In the genomic region with DNA sequence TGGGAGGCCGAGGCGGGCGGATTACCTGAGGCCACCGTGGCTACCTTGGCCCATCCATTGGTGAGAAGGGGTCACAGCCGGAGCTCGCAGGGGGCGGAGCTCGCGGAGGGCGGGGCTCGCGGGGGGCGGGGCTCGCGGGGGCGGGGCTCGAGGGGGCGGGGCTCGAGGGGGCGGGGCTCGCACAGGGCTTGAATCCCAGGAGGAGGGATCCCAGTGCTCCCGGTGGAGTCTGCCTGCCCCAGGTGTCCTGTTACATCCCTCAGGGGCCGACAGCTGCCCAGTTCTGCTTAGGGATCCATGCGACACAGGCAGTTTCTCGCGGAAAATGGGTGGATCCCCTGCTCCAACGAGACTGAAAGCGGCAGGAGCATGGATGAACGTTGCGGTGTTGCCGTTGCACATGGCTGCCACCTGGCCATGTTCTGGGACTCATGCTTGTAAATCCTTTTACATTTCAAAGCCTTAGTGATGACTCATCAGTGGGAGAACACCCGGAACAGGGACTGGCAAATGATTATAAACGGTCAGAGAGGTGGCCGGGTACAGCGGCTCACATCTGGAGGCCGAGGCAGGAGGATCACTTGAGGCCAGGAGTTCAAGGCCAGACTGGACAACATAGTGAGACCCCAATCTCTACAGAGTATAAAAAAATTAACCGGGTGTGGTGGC, we compare ENCODE assay signal across 7 cellular contexts. TPM values are rescaled to one million over a fixed set of nuclear protein-coding genes. Genes with fewer than 3 reads are reported as not detected.
DNase-seq lines count a peak whose midpoint lies in the region; ATAC-seq and TF ChIP-seq lines count a peak whose summit lies in the region.

No MANE protein-coding gene starts in this region.

- H3K27ac Mint-ChIP-seq in memory B cell = no peak overlapping the region

- peak overlapping the region; percentile 17 for H3K4me3 ChIP-seq in brain microvascular endothelial cell (ENCODE audit: low read depth, low read length)

- H3K36me3 Mint-ChIP-seq in memory B cell = no peaks in the 10 kb centered on the region

- ATAC-seq in memory B cell (ENCODE audit: low read depth) = peak; percentile 39
- ATAC-seq in HG02763 (IDR thresholded peaks at IDR 0.05; ENCODE audit: unreplicated experiment) = no peak
- ATAC-seq in GM19328 (IDR thresholded peaks at IDR 0.05; ENCODE audit: unreplicated experiment) = no peak

- peaks cover 1% of the 10 kb centered on the region for H3K9me3 Mint-ChIP-seq in memory B cell

- H3K27ac ChIP-seq in brain microvascular endothelial cell = no peak overlapping the region

- H3K27me3 Mint-ChIP-seq in memory B cell = peaks cover 5% of the 10 kb centered on the region

- TF ChIP-seq CTCF in brain microvascular endothelial cell (IDR thresholded peaks at IDR 0.05; ENCODE audit: low read depth, low read length, missing control alignments) = no peak

- in situ Hi-C loops in brain microvascular endothelial cell (cut with HindIII; ENCODE audit: low pct_ligation_motif_present, low sequenced_read_pairs) = no loop called here
- in situ Hi-C loops in G401 (cut with HindIII; ENCODE audit: low sequenced_read_pairs) = no loop called here

- H3K4me1 Mint-ChIP-seq in memory B cell = peaks cover 10% of the 10 kb centered on the region

- peaks cover 1% of the 10 kb centered on the region for H3K27me3 ChIP-seq in brain microvascular endothelial cell (replicated peaks)

- H3K4me3 Mint-ChIP-seq in memory B cell = no peak overlapping the region

- DNase-seq in H4 (ENCODE audit: low spot score) = peak; percentile 96
- peak; percentile 51 for DNase-seq in NCI-H2107 treated with DMSO at 0.1 percent for 48 hours (lab: John Stamatoyannopoulos, UW; ENCODE audit: unreplicated experiment)
- DNase-seq in brain microvascular endothelial cell = peak; percentile 59
- no peak for DNase-seq in memory B cell (ENCODE audit: low spot score in 2 of 2)
- no peak for DNase-seq in G401 (ENCODE audit: low spot score)

- H3K36me3 ChIP-seq in brain microvascular endothelial cell (replicated peaks) = no peaks in the 10 kb centered on the region

RNA-seq across cellular contexts. Expression of a gene that starts 25.1 kb away (rescaled TPM):
- total RNA-seq in H4 (2014; rRNA removed; shearing (Covaris generic)) = 0.45 TPM in 1 of 2 replicates, not detected in the other
- 0.17 TPM in 1 of 2 replicates, not detected in the other for total RNA-seq in G401 (2014; rRNA removed; shearing (Covaris generic))

RNA-seq across cellular contexts. Expression of a gene that starts 42.2 kb away (rescaled TPM):
- total RNA-seq in H4 (2014; rRNA removed; shearing (Covaris generic)) = 39.9 and 40.8 TPM in 2 replicates
- total RNA-seq in G401 (2014; rRNA removed; shearing (Covaris generic)) = 79.4 and 104 TPM in 2 replicates

RNA-seq across cellular contexts. Expression of a gene that starts 56.7 kb away (rescaled TPM):
- 9.3 and 10.2 TPM in 2 replicates for total RNA-seq in H4 (2014; rRNA removed; shearing (Covaris generic))
- total RNA-seq in G401 (2014; rRNA removed; shearing (Covaris generic)) = 31.6 and 36.5 TPM in 2 replicates

RNA-seq across cellular contexts. Expression of a gene that starts 56.8 kb away (rescaled TPM):
- total RNA-seq in H4 (2014; rRNA removed; shearing (Covaris generic)) = 235 and 259 TPM in 2 replicates
- total RNA-seq in G401 (2014; rRNA removed; shearing (Covaris generic)) = 400 and 511 TPM in 2 replicates

Comparison
In these comparisons a context has a peak if more than half of its experiments do, and no peak if none do; other contexts are left out.
1. DNase-seq: peak in H4 (single experiment), NCI-H2107 treated with DMSO at 0.1 percent for 48 hours (single experiment) and brain microvascular endothelial cell (single experiment); none in memory B cell (0 of 2) and G401 (single experiment).